20 cellular contexts compared by ENCODE assay signal in genomic region chr7:90965211-90965610, GRCh38.
"Had no signal": no experiment of that assay in that cellular context is flagged by ENCODE, and none has a peak within 500 bp of the region (broad histone marks: within the 10 kb centered on the region; RNA-seq: fewer than 3 reads in every experiment).

No MANE protein-coding gene starts in this region.

- DNase-seq: effector CD4-positive, alpha-beta T cell; endodermal cell; glutamatergic neuron; immature natural killer cell; left lung; lower lobe of right lung; naive thymus-derived CD8-positive, alpha-beta T cell; posterior cingulate gyrus; sigmoid colon; stimulated activated CD4-positive, alpha-beta T cell treated with anti-CD3 and anti-CD28 coated beads, Interleukin-2, amount 100 ng/mL, for 24 hours; stimulated activated CD4-positive, alpha-beta T cell treated with anti-CD3 and anti-CD28 coated beads, Interleukin-4, amount 100 ng/mL, for 4 hours; stimulated activated naive B cell treated with anti-CD40 and anti-IgM and Interleukin-4, amounts not matched to agents 10 μg/mL and 1 μg/mL and 100 μg/mL, for 72 hours; stimulated activated naive CD8-positive, alpha-beta T cell treated with anti-CD3 and anti-CD28 coated beads, Interleukin-15, amount 100 ng/mL, for 72 hours had no signal

- H3K27ac ChIP-seq: coronary artery, gastroesophageal sphincter, left lung, lower lobe of right lung, sigmoid colon, skin epidermis had no signal

- H3K36me3 ChIP-seq: left lung, lower lobe of right lung, sigmoid colon had no signal

- H3K9me3 ChIP-seq: gastroesophageal sphincter, left lung, lower lobe of right lung, sigmoid colon had no signal

- H3K4me1 ChIP-seq: gastroesophageal sphincter, left lung, lower lobe of right lung, sigmoid colon had no signal

- FAIRE-seq: endothelial cell of umbilical vein, keratinocyte, urothelium cell line had no signal

- H3K27me3 ChIP-seq: gastroesophageal sphincter, left lung, sigmoid colon had no signal

- H3K4me3 ChIP-seq: coronary artery, gastroesophageal sphincter, left lung, lower lobe of right lung, sigmoid colon, skin epidermis had no signal

- ATAC-seq: esophagus mucosa; gastroesophageal sphincter; left lung; lower lobe of right lung; naive thymus-derived CD8-positive, alpha-beta T cell; stimulated activated naive CD8-positive, alpha-beta T cell treated with anti-CD3 and anti-CD28 coated beads, Interleukin-15, amount 100 ng/mL, for 72 hours had no signal
